In the genomic region with DNA sequence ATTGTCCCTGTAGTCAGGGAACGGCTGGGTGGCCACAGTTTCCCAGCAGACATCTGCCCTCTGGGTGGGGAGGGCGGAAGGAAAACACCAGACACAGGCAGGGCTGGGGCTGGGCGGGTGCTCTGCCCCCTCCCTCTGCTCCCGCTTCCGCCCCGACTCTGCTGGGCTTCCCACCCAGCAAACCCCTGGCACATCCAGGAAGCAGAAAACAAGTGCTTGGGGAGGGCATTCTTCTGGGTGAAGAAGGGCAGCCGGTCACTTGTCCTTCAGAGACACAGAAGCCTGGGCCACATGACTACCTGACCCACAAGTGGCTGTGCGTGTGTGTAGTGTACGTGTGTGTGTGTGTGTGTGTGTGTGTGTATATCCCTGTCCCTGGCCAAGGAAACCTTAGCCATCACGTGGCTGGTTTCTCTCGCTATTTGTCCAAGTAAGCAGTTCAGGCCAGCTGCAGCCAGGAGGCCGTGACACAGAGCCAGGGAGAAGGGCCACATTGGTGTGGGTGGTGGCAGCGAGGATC, we compare ENCODE assay signal across 9 cellular contexts.
A peak's percentile ranks its signal among the peaks of the same experiment; 100 is the strongest.
DNase-seq lines count a peak whose midpoint lies in the region; ATAC-seq and TF ChIP-seq lines count a peak whose summit lies in the region.
"Had no signal": no experiment of that assay in that cellular context is flagged by ENCODE, and none has a peak within 500 bp of the region (broad histone marks: within the 10 kb centered on the region; RNA-seq: fewer than 3 reads in every experiment).

No MANE protein-coding gene starts in this region.

- H3K4me1 Mint-ChIP-seq in neural progenitor cell: peaks cover 62% of the 10 kb centered on the region
- H3K4me1 Mint-ChIP-seq in stimulated activated memory B cell treated with anti-CD40 and anti-IgM and Interleukin-4, amounts not matched to agents 10 μg/mL and 1 μg/mL and 100 μg/mL, for 72 hours: peaks cover 29% of the 10 kb centered on the region

- no peak overlapping the region for H3K4me3 Mint-ChIP-seq in neural progenitor cell
- no peak overlapping the region for H3K4me3 Mint-ChIP-seq in stimulated activated memory B cell treated with anti-CD40 and anti-IgM and Interleukin-4, amounts not matched to agents 10 μg/mL and 1 μg/mL and 100 μg/mL, for 72 hours
- H3K4me3 Mint-ChIP-seq: central memory CD8-positive, alpha-beta T cell had no signal

- H4K20me1 ChIP-seq in mammary epithelial cell (ENCODE audit: insufficient read depth, low read length) (no peaks in the 10 kb centered on the region), neural progenitor cell (ENCODE audit: low read depth) (peaks cover 99% of the 10 kb centered on the region)

- H3K27ac ChIP-seq in breast epithelium (peak overlapping the region; percentile 92 to 98), mammary epithelial cell (ENCODE audit: insufficient read depth, low read depth, low read length) (no peak overlapping the region), esophagus (ENCODE audit: low read depth in 2 of 2, low read length in 1 of 2) (peak overlapping the region; percentile 91), neural progenitor cell (no peak overlapping the region), aorta (ENCODE audit: low read depth in 1 of 2, low read length in 2 of 2) (peak overlapping the region in 1 of 2 donors; percentile 48)

- no peak for TF ChIP-seq POLR2A in breast epithelium (IDR thresholded peaks at IDR 0.05)

- H3K36me3 ChIP-seq in breast epithelium (no peaks in the 10 kb centered on the region), mammary epithelial cell (ENCODE audit: insufficient read depth, low read length) (no peaks in the 10 kb centered on the region), esophagus (ENCODE audit: control insufficient read depth in 2 of 2, insufficient read depth in 2 of 2, low read length in 1 of 2) (peaks cover 0 to 16% of the 10 kb centered on the region in 2 donors), neural progenitor cell (no peaks in the 10 kb centered on the region), aorta (ENCODE audit: control insufficient read depth in 1 of 2, insufficient read depth in 2 of 2, low read length in 1 of 2) (peaks cover 0 to 2% of the 10 kb centered on the region in 2 donors)

- H3K27ac Mint-ChIP-seq in neural progenitor cell: peak overlapping the region; percentile 82
- no peak overlapping the region for H3K27ac Mint-ChIP-seq in stimulated activated memory B cell treated with anti-CD40 and anti-IgM and Interleukin-4, amounts not matched to agents 10 μg/mL and 1 μg/mL and 100 μg/mL, for 72 hours

- DNase-seq in breast epithelium (ENCODE audit: low spot score in 2 of 2) (peak; percentile 75 to 77), mammary epithelial cell (no peak), neural progenitor cell (ENCODE audit: low spot score) (no peak), aorta (peak in 1 of 2 donors; percentile 88), KBM-7 (no peak)

- H3K4me1 ChIP-seq in breast epithelium: peaks cover 46 to 62% of the 10 kb centered on the region in 2 donors
- H3K4me1 ChIP-seq in mammary epithelial cell (ENCODE audit: insufficient read depth, low read length): peaks cover 55% of the 10 kb centered on the region
- H3K4me1 ChIP-seq in esophagus (ENCODE audit: control insufficient read depth in 2 of 2, insufficient read depth in 2 of 2, low read length in 1 of 2): peaks cover 52 to 54% of the 10 kb centered on the region in 2 donors
- H3K4me1 ChIP-seq in neural progenitor cell: peaks cover 54% of the 10 kb centered on the region
- H3K4me1 ChIP-seq in aorta (ENCODE audit: control insufficient read depth in 1 of 2, insufficient read depth in 2 of 2, low read length in 2 of 2): no peaks in the 10 kb centered on the region

- peaks cover 8% of the 10 kb centered on the region for H3K36me3 Mint-ChIP-seq in neural progenitor cell
- H3K36me3 Mint-ChIP-seq in stimulated activated memory B cell treated with anti-CD40 and anti-IgM and Interleukin-4, amounts not matched to agents 10 μg/mL and 1 μg/mL and 100 μg/mL, for 72 hours: no peaks in the 10 kb centered on the region

- peak in 2 of 3 donors; percentile 38 to 50 for TF ChIP-seq CTCF in breast epithelium (IDR thresholded peaks at IDR 0.05)
- TF ChIP-seq CTCF in mammary epithelial cell (conservative IDR thresholded peaks at IDR 0.05 in 1 of 2, IDR thresholded peaks at IDR 0.05 in 1 of 2; ENCODE audit: extremely low read depth in 1 of 2, insufficient read depth in 1 of 2, low read depth in 1 of 2, low read length in 2 of 2): no peak
- no peak for TF ChIP-seq CTCF in neural progenitor cell (IDR thresholded peaks at IDR 0.05)

- no peak overlapping the region for H3K9ac ChIP-seq in mammary epithelial cell (ENCODE audit: insufficient read depth, low read length)
- no peak overlapping the region for H3K9ac ChIP-seq in neural progenitor cell

- H3K9me3 Mint-ChIP-seq in neural progenitor cell: no peaks in the 10 kb centered on the region
- no peaks in the 10 kb centered on the region for H3K9me3 Mint-ChIP-seq in stimulated activated memory B cell treated with anti-CD40 and anti-IgM and Interleukin-4, amounts not matched to agents 10 μg/mL and 1 μg/mL and 100 μg/mL, for 72 hours
- H3K9me3 Mint-ChIP-seq: central memory CD8-positive, alpha-beta T cell had no signal

- 69% methylated on average over 10 of the region's 13 CpGs for WGBS in mammary epithelial cell (ENCODE audit: low coverage, missing lambda C conversion rate)
- 55% methylated on average over 13 of the region's 13 CpGs for WGBS in esophagus, 2 donors
- WGBS in aorta, 2 donors: 9 to 10% methylated on average over 9 to 13 of the region's 13 CpGs

- H3K9me3 ChIP-seq in breast epithelium (no peaks in the 10 kb centered on the region), mammary epithelial cell (replicated peaks; ENCODE audit: insufficient read depth, low read length) (no peaks in the 10 kb centered on the region), esophagus (ENCODE audit: control insufficient read depth in 2 of 2, insufficient read depth in 1 of 2, low read depth in 1 of 2, low read length in 1 of 2) (no peaks in the 10 kb centered on the region), neural progenitor cell (ENCODE audit: low read depth) (no peaks in the 10 kb centered on the region), aorta (ENCODE audit: control insufficient read depth, low read length) (no peaks in the 10 kb centered on the region)

- intact Hi-C loops in breast epithelium (cut with DNase I; ENCODE audit: low total_unique reads): no loop called here
- intact Hi-C loops in mammary epithelial cell (cut with micrococcal nuclease): no loop called here
- intact Hi-C loops in aorta (cut with DNase I): no loop called here

- H3F3A ChIP-seq in neural progenitor cell (ENCODE audit: low read depth): peaks cover 12% of the 10 kb centered on the region

- peaks cover 5% of the 10 kb centered on the region for H3K27me3 Mint-ChIP-seq in neural progenitor cell (ENCODE audit: insufficient read depth, low read depth)
- H3K27me3 Mint-ChIP-seq in stimulated activated memory B cell treated with anti-CD40 and anti-IgM and Interleukin-4, amounts not matched to agents 10 μg/mL and 1 μg/mL and 100 μg/mL, for 72 hours: peaks cover 28% of the 10 kb centered on the region
- H3K27me3 Mint-ChIP-seq: central memory CD8-positive, alpha-beta T cell had no signal

- CTCF ChIA-PET in mammary epithelial cell (lab: Charles Lee; ENCODE audit: low non-redundant PET): no interaction called here

- H3K4me2 ChIP-seq in mammary epithelial cell (ENCODE audit: insufficient read depth, low read depth, low read length): no peak overlapping the region
- H3K4me2 ChIP-seq in neural progenitor cell: no peak overlapping the region

- H2AFZ ChIP-seq in mammary epithelial cell (ENCODE audit: low read depth, low read length) (no peak overlapping the region), neural progenitor cell (replicated peaks) (no peak overlapping the region)

- in situ Hi-C loops in mammary epithelial cell (cut with MboI; ENCODE audit: low sequenced_read_pairs in 2 of 2): no loop called here
- in situ Hi-C loops in KBM-7 (cut with MboI; ENCODE audit: low pct_unique_long_range_greater_than_20kb, low sequenced_read_pairs): no loop called here

- H3K4me3 ChIP-seq in breast epithelium: no peak overlapping the region
- no peak overlapping the region for H3K4me3 ChIP-seq in mammary epithelial cell (replicated peaks in 1 of 3; ENCODE audit: insufficient read depth in 1 of 3, low read depth in 2 of 3, low read length in 3 of 3)
- no peak overlapping the region for H3K4me3 ChIP-seq in esophagus (ENCODE audit: low read depth in 1 of 2, low read length in 2 of 2)
- H3K4me3 ChIP-seq in neural progenitor cell: no peak overlapping the region
- H3K4me3 ChIP-seq in aorta (ENCODE audit: low read length in 2 of 2): no peak overlapping the region

- H3K27me3 ChIP-seq in breast epithelium: no peaks in the 10 kb centered on the region
- no peaks in the 10 kb centered on the region for H3K27me3 ChIP-seq in mammary epithelial cell (ENCODE audit: insufficient read depth, low read length)
- no peaks in the 10 kb centered on the region for H3K27me3 ChIP-seq in esophagus (ENCODE audit: control insufficient read depth in 1 of 2, insufficient read depth in 2 of 2, low read length in 2 of 2)
- H3K27me3 ChIP-seq in neural progenitor cell: no peaks in the 10 kb centered on the region
- no peaks in the 10 kb centered on the region for H3K27me3 ChIP-seq in aorta (ENCODE audit: control insufficient read depth in 1 of 2, insufficient read depth in 2 of 2, low read length in 1 of 2)

- peaks cover 13% of the 10 kb centered on the region for H3K79me2 ChIP-seq in mammary epithelial cell (ENCODE audit: insufficient read depth, low read length)
- H3K79me2 ChIP-seq in neural progenitor cell (ENCODE audit: low read depth): peaks cover 6% of the 10 kb centered on the region

- no TSS peak for BruUV-seq in mammary epithelial cell (replicated peaks; lab: Mats Ljungman, UMichigan)

- dilution Hi-C loops in mammary epithelial cell (cut with HindIII; ENCODE audit: low sequenced_read_pairs): loop anchor here (5.0 to 10.0 kb wide), 2 partner anchors 48 to 69 kb away; no protein-coding TSS in a partner anchor

- peak; percentile 69 for ATAC-seq in aorta (ENCODE audit: low FRiP score)
- no peak for ATAC-seq in GM19397 (IDR thresholded peaks at IDR 0.05; ENCODE audit: unreplicated experiment)
- ATAC-seq in stimulated activated memory B cell treated with anti-CD40 and anti-IgM and Interleukin-4, amounts not matched to agents 10 μg/mL and 1 μg/mL and 100 μg/mL, for 72 hours: no peak

Comparison
In these comparisons a context has a peak if more than half of its experiments do, and no peak if none do; other contexts are left out.
1. DNase-seq: peak in breast epithelium (2 of 2); none in mammary epithelial cell (single experiment), neural progenitor cell (single experiment) and KBM-7 (single experiment).
2. H3K27ac ChIP-seq: peak in breast epithelium (2 of 2) and esophagus (2 of 2); none in mammary epithelial cell (single experiment) and neural progenitor cell (single experiment).
3. CTCF ChIP-seq: peak in breast epithelium (2 of 3); none in mammary epithelial cell (0 of 2) and neural progenitor cell (single experiment).